1 cellular context compared by ENCODE assay signal in genomic region chr17:43402567-43402966, GRCh38.
TF ChIP-seq lines count a peak whose summit lies in the region.

No MANE protein-coding gene starts in this region.

TF ChIP-seq in HepG2, 621 proteins besides CTCF, POLR2A, EP300 and RAD21 (continued from another document and continues in another):
- TF ChIP-seq, protein P1, sequence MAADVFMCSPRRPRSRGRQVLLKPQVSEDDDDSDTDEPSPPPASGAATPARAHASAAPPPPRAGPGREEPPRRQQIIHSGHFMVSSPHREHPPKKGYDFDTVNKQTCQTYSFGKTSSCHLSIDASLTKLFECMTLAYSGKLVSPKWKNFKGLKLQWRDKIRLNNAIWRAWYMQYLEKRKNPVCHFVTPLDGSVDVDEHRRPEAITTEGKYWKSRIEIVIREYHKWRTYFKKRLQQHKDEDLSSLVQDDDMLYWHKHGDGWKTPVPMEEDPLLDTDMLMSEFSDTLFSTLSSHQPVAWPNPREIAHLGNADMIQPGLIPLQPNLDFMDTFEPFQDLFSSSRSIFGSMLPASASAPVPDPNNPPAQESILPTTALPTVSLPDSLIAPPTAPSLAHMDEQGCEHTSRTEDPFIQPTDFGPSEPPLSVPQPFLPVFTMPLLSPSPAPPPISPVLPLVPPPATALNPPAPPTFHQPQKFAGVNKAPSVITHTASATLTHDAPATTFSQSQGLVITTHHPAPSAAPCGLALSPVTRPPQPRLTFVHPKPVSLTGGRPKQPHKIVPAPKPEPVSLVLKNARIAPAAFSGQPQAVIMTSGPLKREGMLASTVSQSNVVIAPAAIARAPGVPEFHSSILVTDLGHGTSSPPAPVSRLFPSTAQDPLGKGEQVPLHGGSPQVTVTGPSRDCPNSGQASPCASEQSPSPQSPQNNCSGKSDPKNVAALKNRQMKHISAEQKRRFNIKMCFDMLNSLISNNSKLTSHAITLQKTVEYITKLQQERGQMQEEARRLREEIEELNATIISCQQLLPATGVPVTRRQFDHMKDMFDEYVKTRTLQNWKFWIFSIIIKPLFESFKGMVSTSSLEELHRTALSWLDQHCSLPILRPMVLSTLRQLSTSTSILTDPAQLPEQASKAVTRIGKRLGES (CRISPR knock-in tag; IDR thresholded peaks at IDR 0.05; ENCODE audit: borderline replicate concordance): no peak
- TF ChIP-seq, protein P2, sequence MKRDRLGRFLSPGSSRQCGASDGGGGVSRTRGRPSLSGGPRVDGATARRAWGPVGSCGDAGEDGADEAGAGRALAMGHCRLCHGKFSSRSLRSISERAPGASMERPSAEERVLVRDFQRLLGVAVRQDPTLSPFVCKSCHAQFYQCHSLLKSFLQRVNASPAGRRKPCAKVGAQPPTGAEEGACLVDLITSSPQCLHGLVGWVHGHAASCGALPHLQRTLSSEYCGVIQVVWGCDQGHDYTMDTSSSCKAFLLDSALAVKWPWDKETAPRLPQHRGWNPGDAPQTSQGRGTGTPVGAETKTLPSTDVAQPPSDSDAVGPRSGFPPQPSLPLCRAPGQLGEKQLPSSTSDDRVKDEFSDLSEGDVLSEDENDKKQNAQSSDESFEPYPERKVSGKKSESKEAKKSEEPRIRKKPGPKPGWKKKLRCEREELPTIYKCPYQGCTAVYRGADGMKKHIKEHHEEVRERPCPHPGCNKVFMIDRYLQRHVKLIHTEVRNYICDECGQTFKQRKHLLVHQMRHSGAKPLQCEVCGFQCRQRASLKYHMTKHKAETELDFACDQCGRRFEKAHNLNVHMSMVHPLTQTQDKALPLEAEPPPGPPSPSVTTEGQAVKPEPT (CRISPR knock-in tag; IDR thresholded peaks at IDR 0.05; ENCODE audit: low read depth): no peak
- TF ChIP-seq SNRNP70 (IDR thresholded peaks at IDR 0.05; ENCODE audit: low read depth, low read length) (no peak), ZNF432 (CRISPR knock-in tag; IDR thresholded peaks at IDR 0.05; ENCODE audit: borderline replicate concordance) (no peak), TFDP1 (CRISPR knock-in tag; IDR thresholded peaks at IDR 0.05; ENCODE audit: borderline replicate concordance) (0 out of 2 replicates have a peak, but pooled peaks have one; percentile 19), HNF4G (IDR thresholded peaks at IDR 0.05; ENCODE audit: borderline replicate concordance, low read depth, low read length) (peak; percentile 52), HNF4G (CRISPR knock-in tag; IDR thresholded peaks at IDR 0.05; ENCODE audit: borderline replicate concordance, low read depth) (no peak), CCAR2 (optimal IDR thresholded peaks at IDR 0.05; ENCODE audit: low read depth, low read length) (no peak), BCL6 (CRISPR knock-in tag; IDR thresholded peaks at IDR 0.05) (no peak), KDM6A (CRISPR knock-in tag; IDR thresholded peaks at IDR 0.05; ENCODE audit: low read depth) (no peak), TEF (CRISPR knock-in tag; IDR thresholded peaks at IDR 0.05) (no peak), RERE (CRISPR knock-in tag; IDR thresholded peaks at IDR 0.05; ENCODE audit: low read depth) (no peak), ZNF557 (CRISPR knock-in tag; IDR thresholded peaks at IDR 0.05) (no peak), YEATS2 (CRISPR knock-in tag; IDR thresholded peaks at IDR 0.05; ENCODE audit: borderline replicate concordance) (no peak), MXI1 (IDR thresholded peaks at IDR 0.05; ENCODE audit: borderline replicate concordance, low read depth, low read length) (no peak), ERF (CRISPR knock-in tag; IDR thresholded peaks at IDR 0.05) (peak; percentile 81), KDM5B (CRISPR knock-in tag; IDR thresholded peaks at IDR 0.05; ENCODE audit: borderline replicate concordance) (no peak), TP53 (CRISPR knock-in tag; conservative IDR thresholded peaks at IDR 0.05) (no peak), ZMYM3 (CRISPR knock-in tag; IDR thresholded peaks at IDR 0.05) (peak; percentile 31; the same call in 1 of the 2 replicates), ZHX2 (IDR thresholded peaks at IDR 0.05; ENCODE audit: low read depth) (no peak), ZHX2 (CRISPR knock-in tag; IDR thresholded peaks at IDR 0.05; ENCODE audit: borderline replicate concordance) (no peak), PHF20 (CRISPR knock-in tag; IDR thresholded peaks at IDR 0.05) (no peak), ZNF33A (CRISPR knock-in tag; IDR thresholded peaks at IDR 0.05; ENCODE audit: borderline replicate concordance) (no peak), TAF1 (CRISPR knock-in tag; IDR thresholded peaks at IDR 0.05) (no peak), GFI1 (CRISPR knock-in tag; IDR thresholded peaks at IDR 0.05; ENCODE audit: borderline replicate concordance) (no peak; the same call in 1 of the 2 replicates), ZBTB7A (CRISPR knock-in tag; IDR thresholded peaks at IDR 0.05) (no peak), ZBTB3 (CRISPR knock-in tag; IDR thresholded peaks at IDR 0.05; ENCODE audit: borderline replicate concordance, low read depth) (no peak), ZNF878 (CRISPR knock-in tag; IDR thresholded peaks at IDR 0.05) (no peak)
- TF ChIP-seq, protein P3, sequence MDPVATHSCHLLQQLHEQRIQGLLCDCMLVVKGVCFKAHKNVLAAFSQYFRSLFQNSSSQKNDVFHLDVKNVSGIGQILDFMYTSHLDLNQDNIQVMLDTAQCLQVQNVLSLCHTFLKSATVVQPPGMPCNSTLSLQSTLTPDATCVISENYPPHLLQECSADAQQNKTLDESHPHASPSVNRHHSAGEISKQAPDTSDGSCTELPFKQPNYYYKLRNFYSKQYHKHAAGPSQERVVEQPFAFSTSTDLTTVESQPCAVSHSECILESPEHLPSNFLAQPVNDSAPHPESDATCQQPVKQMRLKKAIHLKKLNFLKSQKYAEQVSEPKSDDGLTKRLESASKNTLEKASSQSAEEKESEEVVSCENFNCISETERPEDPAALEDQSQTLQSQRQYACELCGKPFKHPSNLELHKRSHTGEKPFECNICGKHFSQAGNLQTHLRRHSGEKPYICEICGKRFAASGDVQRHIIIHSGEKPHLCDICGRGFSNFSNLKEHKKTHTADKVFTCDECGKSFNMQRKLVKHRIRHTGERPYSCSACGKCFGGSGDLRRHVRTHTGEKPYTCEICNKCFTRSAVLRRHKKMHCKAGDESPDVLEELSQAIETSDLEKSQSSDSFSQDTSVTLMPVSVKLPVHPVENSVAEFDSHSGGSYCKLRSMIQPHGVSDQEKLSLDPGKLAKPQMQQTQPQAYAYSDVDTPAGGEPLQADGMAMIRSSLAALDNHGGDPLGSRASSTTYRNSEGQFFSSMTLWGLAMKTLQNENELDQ (CRISPR knock-in tag; IDR thresholded peaks at IDR 0.05; ENCODE audit: borderline replicate concordance): no peak
- TF ChIP-seq, protein P4, sequence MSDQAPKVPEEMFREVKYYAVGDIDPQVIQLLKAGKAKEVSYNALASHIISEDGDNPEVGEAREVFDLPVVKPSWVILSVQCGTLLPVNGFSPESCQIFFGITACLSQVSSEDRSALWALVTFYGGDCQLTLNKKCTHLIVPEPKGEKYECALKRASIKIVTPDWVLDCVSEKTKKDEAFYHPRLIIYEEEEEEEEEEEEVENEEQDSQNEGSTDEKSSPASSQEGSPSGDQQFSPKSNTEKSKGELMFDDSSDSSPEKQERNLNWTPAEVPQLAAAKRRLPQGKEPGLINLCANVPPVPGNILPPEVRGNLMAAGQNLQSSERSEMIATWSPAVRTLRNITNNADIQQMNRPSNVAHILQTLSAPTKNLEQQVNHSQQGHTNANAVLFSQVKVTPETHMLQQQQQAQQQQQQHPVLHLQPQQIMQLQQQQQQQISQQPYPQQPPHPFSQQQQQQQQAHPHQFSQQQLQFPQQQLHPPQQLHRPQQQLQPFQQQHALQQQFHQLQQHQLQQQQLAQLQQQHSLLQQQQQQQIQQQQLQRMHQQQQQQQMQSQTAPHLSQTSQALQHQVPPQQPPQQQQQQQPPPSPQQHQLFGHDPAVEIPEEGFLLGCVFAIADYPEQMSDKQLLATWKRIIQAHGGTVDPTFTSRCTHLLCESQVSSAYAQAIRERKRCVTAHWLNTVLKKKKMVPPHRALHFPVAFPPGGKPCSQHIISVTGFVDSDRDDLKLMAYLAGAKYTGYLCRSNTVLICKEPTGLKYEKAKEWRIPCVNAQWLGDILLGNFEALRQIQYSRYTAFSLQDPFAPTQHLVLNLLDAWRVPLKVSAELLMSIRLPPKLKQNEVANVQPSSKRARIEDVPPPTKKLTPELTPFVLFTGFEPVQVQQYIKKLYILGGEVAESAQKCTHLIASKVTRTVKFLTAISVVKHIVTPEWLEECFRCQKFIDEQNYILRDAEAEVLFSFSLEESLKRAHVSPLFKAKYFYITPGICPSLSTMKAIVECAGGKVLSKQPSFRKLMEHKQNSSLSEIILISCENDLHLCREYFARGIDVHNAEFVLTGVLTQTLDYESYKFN (CRISPR knock-in tag; conservative IDR thresholded peaks at IDR 0.05): peak; percentile 44; the same call in 1 of the 2 replicates
